1 cellular context compared by ENCODE assay signal in genomic region chr10:117360994-117361667, GRCh38.
A peak's percentile ranks its signal among the peaks of the same experiment; 100 is the strongest.
TF ChIP-seq lines count a peak whose summit lies in the region.

No MANE protein-coding gene starts in this region.

TF ChIP-seq in HepG2, 621 proteins besides CTCF, POLR2A, EP300 and RAD21 (continued from another document):
- TF ChIP-seq ZBTB38 (CRISPR knock-in tag; IDR thresholded peaks at IDR 0.05), result no peak
- no peak for TF ChIP-seq ZNF20 (CRISPR knock-in tag; IDR thresholded peaks at IDR 0.05)
- TF ChIP-seq RXRB (CRISPR knock-in tag; IDR thresholded peaks at IDR 0.05; ENCODE audit: borderline replicate concordance), result peak; percentile 56; the same call in 1 of the 2 replicates
- no peak for TF ChIP-seq MATR3 (CRISPR knock-in tag; IDR thresholded peaks at IDR 0.05)
- TF ChIP-seq DPF2 (CRISPR knock-in tag; IDR thresholded peaks at IDR 0.05; ENCODE audit: borderline replicate concordance, low read depth), result 0 out of 2 replicates have a peak, but pooled peaks have one; percentile 24
- TF ChIP-seq LRRFIP1 (CRISPR knock-in tag; conservative IDR thresholded peaks at IDR 0.05), result no peak
TF ChIP-seq in HepG2: peak in this region for 74.
